1 cellular context compared by ENCODE assay signal in genomic region chr1:22365331-22366295, GRCh38.
TF ChIP-seq lines count a peak whose summit lies in the region.

No MANE protein-coding gene starts in this region.

TF ChIP-seq in HEK293, 187 proteins besides CTCF, POLR2A, EP300 and RAD21 (continued from another document and continues in another):
- TF ChIP-seq ZBTB49 (tag by site-specific recombination; IDR thresholded peaks at IDR 0.05; ENCODE audit: low read depth) (no peak), ZSCAN16 (tag by site-specific recombination; IDR thresholded peaks at IDR 0.05) (no peak), SETDB1 (IDR thresholded peaks at IDR 0.05; ENCODE audit: insufficient read length, low read length) (no peak), ZFHX2 (tag by site-specific recombination; conservative IDR thresholded peaks at IDR 0.05) (peak; percentile 75), ZFP69B (tag by site-specific recombination; IDR thresholded peaks at IDR 0.05) (0 out of 2 replicates have a peak, but pooled peaks have one; percentile 13), ZNF132 (tag by site-specific recombination; IDR thresholded peaks at IDR 0.05; ENCODE audit: borderline replicate concordance) (no peak), ZBTB21 (tag by site-specific recombination; IDR thresholded peaks at IDR 0.05) (peak; percentile 55), OSR2 (tag by site-specific recombination; IDR thresholded peaks at IDR 0.05) (no peak), ZNF518A (tag by site-specific recombination; conservative IDR thresholded peaks at IDR 0.05; ENCODE audit: low read depth) (peak; percentile 39; the same call in 1 of the 2 replicates), HOXD13 (CRISPR knock-in tag; IDR thresholded peaks at IDR 0.05; ENCODE audit: borderline replicate concordance) (no peak), GLIS1 (tag by site-specific recombination; IDR thresholded peaks at IDR 0.05) (peak; percentile 86), ZNF114 (tag by site-specific recombination; IDR thresholded peaks at IDR 0.05) (no peak), ZNF561 (tag by site-specific recombination; IDR thresholded peaks at IDR 0.05; ENCODE audit: borderline replicate concordance) (no peak), EGR2 (tag by site-specific recombination; IDR thresholded peaks at IDR 0.05; ENCODE audit: low read depth) (peak; percentile 38), SP7 (tag by site-specific recombination; IDR thresholded peaks at IDR 0.05) (peak; percentile 32), ZNF433 (tag by site-specific recombination; IDR thresholded peaks at IDR 0.05; ENCODE audit: low read depth) (no peak), SALL2 (tag by site-specific recombination; IDR thresholded peaks at IDR 0.05; ENCODE audit: borderline replicate concordance) (no peak), ZNF350 (tag by site-specific recombination; IDR thresholded peaks at IDR 0.05) (no peak), ZNF692 (tag by site-specific recombination; IDR thresholded peaks at IDR 0.05) (0 out of 2 replicates have a peak, but pooled peaks have one; percentile 19), ZNF639 (tag by site-specific recombination; IDR thresholded peaks at IDR 0.05) (no peak), ZNF121 (tag by site-specific recombination; IDR thresholded peaks at IDR 0.05) (no peak), ZNF777 (tag by site-specific recombination; IDR thresholded peaks at IDR 0.05; ENCODE audit: borderline replicate concordance) (no peak), ZXDB (tag by site-specific recombination; IDR thresholded peaks at IDR 0.05) (no peak), ZNF585B (tag by site-specific recombination; IDR thresholded peaks at IDR 0.05) (no peak), ZIC2 (tag by site-specific recombination; IDR thresholded peaks at IDR 0.05) (peak; percentile 70), ZNF660 (tag by site-specific recombination; IDR thresholded peaks at IDR 0.05) (0 out of 2 replicates have a peak, but pooled peaks have one; percentile 18), ZNF24 (tag by site-specific recombination; IDR thresholded peaks at IDR 0.05) (peak; percentile 22; the same call in 1 of the 2 replicates), KLF10 (tag by site-specific recombination; IDR thresholded peaks at IDR 0.05) (no peak), HOXA7 (CRISPR knock-in tag; IDR thresholded peaks at IDR 0.05; ENCODE audit: borderline replicate concordance) (no peak), ZNF621 (tag by site-specific recombination; IDR thresholded peaks at IDR 0.05) (no peak), ZFP37 (tag by site-specific recombination; IDR thresholded peaks at IDR 0.05) (no peak), ZNF155 (tag by site-specific recombination; IDR thresholded peaks at IDR 0.05) (no peak), ZNF629 (tag by site-specific recombination; IDR thresholded peaks at IDR 0.05) (peak; percentile 38; the same call in 1 of the 2 replicates), ZNF169 (tag by site-specific recombination; IDR thresholded peaks at IDR 0.05) (no peak), ZNF658 (tag by site-specific recombination; IDR thresholded peaks at IDR 0.05) (no peak), ZNF426 (tag by site-specific recombination; IDR thresholded peaks at IDR 0.05) (no peak), ZNF544 (tag by site-specific recombination; IDR thresholded peaks at IDR 0.05) (no peak), ZNF843 (tag by site-specific recombination; IDR thresholded peaks at IDR 0.05) (no peak)
- TF ChIP-seq, protein P1, sequence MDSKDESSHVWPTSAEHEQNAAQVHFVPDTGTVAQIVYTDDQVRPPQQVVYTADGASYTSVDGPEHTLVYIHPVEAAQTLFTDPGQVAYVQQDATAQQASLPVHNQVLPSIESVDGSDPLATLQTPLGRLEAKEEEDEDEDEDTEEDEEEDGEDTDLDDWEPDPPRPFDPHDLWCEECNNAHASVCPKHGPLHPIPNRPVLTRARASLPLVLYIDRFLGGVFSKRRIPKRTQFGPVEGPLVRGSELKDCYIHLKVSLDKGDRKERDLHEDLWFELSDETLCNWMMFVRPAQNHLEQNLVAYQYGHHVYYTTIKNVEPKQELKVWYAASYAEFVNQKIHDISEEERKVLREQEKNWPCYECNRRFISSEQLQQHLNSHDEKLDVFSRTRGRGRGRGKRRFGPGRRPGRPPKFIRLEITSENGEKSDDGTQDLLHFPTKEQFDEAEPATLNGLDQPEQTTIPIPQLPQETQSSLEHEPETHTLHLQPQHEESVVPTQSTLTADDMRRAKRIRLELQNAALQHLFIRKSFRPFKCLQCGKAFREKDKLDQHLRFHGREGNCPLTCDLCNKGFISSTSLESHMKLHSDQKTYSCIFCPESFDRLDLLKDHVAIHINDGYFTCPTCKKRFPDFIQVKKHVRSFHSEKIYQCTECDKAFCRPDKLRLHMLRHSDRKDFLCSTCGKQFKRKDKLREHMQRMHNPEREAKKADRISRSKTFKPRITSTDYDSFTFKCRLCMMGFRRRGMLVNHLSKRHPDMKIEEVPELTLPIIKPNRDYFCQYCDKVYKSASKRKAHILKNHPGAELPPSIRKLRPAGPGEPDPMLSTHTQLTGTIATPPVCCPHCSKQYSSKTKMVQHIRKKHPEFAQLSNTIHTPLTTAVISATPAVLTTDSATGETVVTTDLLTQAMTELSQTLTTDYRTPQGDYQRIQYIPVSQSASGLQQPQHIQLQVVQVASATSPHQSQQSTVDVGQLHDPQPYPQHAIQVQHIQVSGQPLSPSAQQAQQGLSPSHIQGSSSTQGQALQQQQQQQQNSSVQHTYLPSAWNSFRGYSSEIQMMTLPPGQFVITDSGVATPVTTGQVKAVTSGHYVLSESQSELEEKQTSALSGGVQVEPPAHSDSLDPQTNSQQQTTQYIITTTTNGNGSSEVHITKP (tag by site-specific recombination; IDR thresholded peaks at IDR 0.05) = no peak
- TF ChIP-seq, protein P2, sequence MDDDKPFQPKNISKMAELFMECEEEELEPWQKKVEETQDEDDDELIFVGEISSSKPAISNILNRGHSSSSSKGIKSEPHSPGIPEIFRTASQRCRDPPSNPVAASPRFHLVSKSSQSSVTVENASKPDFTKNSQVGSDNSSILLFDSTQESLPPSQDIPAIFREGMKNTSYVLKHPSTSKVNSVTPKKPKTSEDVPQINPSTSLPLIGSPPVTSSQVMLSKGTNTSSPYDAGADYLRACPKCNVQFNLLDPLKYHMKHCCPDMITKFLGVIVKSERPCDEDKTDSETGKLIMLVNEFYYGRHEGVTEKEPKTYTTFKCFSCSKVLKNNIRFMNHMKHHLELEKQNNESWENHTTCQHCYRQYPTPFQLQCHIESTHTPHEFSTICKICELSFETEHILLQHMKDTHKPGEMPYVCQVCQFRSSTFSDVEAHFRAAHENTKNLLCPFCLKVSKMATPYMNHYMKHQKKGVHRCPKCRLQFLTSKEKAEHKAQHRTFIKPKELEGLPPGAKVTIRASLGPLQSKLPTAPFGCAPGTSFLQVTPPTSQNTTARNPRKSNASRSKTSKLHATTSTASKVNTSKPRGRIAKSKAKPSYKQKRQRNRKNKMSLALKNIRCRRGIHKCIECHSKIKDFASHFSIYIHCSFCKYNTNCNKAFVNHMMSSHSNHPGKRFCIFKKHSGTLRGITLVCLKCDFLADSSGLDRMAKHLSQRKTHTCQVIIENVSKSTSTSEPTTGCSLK (tag by site-specific recombination; IDR thresholded peaks at IDR 0.05) = no peak
- TF ChIP-seq, protein P3, sequence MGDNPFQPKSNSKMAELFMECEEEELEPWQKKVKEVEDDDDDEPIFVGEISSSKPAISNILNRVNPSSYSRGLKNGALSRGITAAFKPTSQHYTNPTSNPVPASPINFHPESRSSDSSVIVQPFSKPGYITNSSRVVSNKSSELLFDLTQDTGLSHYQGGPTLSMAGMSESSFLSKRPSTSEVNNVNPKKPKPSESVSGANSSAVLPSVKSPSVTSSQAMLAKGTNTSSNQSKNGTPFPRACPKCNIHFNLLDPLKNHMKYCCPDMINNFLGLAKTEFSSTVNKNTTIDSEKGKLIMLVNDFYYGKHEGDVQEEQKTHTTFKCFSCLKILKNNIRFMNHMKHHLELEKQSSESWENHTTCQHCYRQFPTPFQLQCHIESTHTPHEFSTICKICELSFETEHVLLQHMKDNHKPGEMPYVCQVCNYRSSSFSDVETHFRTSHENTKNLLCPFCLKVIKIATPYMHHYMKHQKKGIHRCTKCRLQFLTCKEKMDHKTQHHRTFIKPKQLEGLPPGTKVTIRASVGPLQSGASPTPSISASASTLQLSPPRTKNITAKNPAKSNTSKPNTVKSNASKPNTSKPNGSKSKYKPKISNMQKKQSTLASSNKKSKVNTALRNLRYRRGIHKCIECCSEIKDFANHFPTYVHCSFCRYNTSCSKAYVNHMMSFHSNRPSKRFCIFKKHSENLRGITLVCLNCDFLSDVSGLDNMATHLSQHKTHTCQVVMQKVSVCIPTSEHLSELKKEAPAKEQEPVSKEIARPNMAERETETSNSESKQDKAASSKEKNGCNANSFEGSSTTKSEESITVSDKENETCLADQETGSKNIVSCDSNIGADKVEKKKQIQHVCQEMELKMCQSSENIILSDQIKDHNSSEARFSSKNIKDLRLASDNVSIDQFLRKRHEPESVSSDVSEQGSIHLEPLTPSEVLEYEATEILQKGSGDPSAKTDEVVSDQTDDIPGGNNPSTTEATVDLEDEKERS (tag by site-specific recombination; IDR thresholded peaks at IDR 0.05) = no peak
- TF ChIP-seq, protein P4, sequence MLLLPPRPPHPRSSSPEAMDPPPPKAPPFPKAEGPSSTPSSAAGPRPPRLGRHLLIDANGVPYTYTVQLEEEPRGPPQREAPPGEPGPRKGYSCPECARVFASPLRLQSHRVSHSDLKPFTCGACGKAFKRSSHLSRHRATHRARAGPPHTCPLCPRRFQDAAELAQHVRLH (tag by site-specific recombination; IDR thresholded peaks at IDR 0.05) = no peak
